ENCODE assay signal across 8 cellular contexts in genomic region chr1:120700807-120701559, GRCh38. TPM values are rescaled to one million over a fixed set of nuclear protein-coding genes. Genes with fewer than 3 reads are reported as not detected.
A peak's percentile ranks its signal among the peaks of the same experiment; 100 is the strongest.
DNase-seq lines count a peak whose midpoint lies in the region; ATAC-seq and TF ChIP-seq lines count a peak whose summit lies in the region.
"Not testable (repeated sequence)": the region's sequence is repeated elsewhere in the genome, so short reads cannot be mapped to it uniquely, and the experiment has no call there.

No MANE protein-coding gene starts in this region.

- ATAC-seq in omental fat pad (ENCODE audit: low FRiP score) = peak; percentile 75

- not testable (repeated sequence) for H3K27me3 Mint-ChIP-seq in activated T-cell treated with anti-CD3 and anti-CD28 coated beads, Interleukin-2, amount 50 U/mL, for 24 hours

- TF ChIP-seq EP300 in suprapubic skin (IDR thresholded peaks at IDR 0.05) = not testable (repeated sequence)

- 9% methylated on average over 20 of the region's 53 CpGs for WGBS in suprapubic skin

- H3K4me3 ChIP-seq in AG10803 (ENCODE audit: low read length) (peak overlapping the region; percentile 38; the same call in 1 of the 2 replicates), cardiac fibroblast (replicated peaks in 1 of 2; ENCODE audit: low read depth in 2 of 2, low read length in 2 of 2) (peak overlapping the region; percentile 23 to 33), foreskin fibroblast (ENCODE audit: low read depth in 1 of 2, low read length in 2 of 2) (peak overlapping the region; percentile 29 to 36), suprapubic skin (peak overlapping the region; percentile 37)
- H3K4me3 ChIP-seq in MG63 = not testable (repeated sequence)

- not testable (repeated sequence) for H3K9me3 Mint-ChIP-seq in activated T-cell treated with anti-CD3 and anti-CD28 coated beads, Interleukin-2, amount 50 U/mL, for 24 hours

- not testable (repeated sequence) for H3K9me3 ChIP-seq in MG63, suprapubic skin

- H3K36me3 Mint-ChIP-seq in activated T-cell treated with anti-CD3 and anti-CD28 coated beads, Interleukin-2, amount 50 U/mL, for 24 hours (ENCODE audit: low read depth) = not testable (repeated sequence)

- TF ChIP-seq POLR2A in suprapubic skin (IDR thresholded peaks at IDR 0.05) = not testable (repeated sequence)

- H3K27ac Mint-ChIP-seq in activated T-cell treated with anti-CD3 and anti-CD28 coated beads, Interleukin-2, amount 50 U/mL, for 24 hours = not testable (repeated sequence)

- not testable (repeated sequence) for H3K4me1 Mint-ChIP-seq in activated T-cell treated with anti-CD3 and anti-CD28 coated beads, Interleukin-2, amount 50 U/mL, for 24 hours (ENCODE audit: low read depth)

- not testable (repeated sequence) for H3K4me3 Mint-ChIP-seq in activated T-cell treated with anti-CD3 and anti-CD28 coated beads, Interleukin-2, amount 50 U/mL, for 24 hours

- not testable (repeated sequence) for H3K27me3 ChIP-seq in MG63, suprapubic skin

- TF ChIP-seq CTCF in AG10803 (conservative IDR thresholded peaks at IDR 0.05; ENCODE audit: low read length); cardiac fibroblast (IDR thresholded peaks at IDR 0.05; ENCODE audit: low read depth, low read length); foreskin fibroblast (IDR thresholded peaks at IDR 0.05; ENCODE audit: low read depth, low read length); omental fat pad (IDR thresholded peaks at IDR 0.05); suprapubic skin (IDR thresholded peaks at IDR 0.05): not testable (repeated sequence)

- H3K27ac ChIP-seq in suprapubic skin = not testable (repeated sequence)

- DNase-seq in AG10803 (ENCODE audit: low read depth); cardiac fibroblast (ENCODE audit: low read depth in 2 of 2); foreskin fibroblast; omental fat pad (ENCODE audit: low spot score); suprapubic skin (ENCODE audit: low spot score in 2 of 2): not testable (repeated sequence)
- DNase-seq in MG63 (peak; percentile 34), left kidney (ENCODE audit: low read depth, low spot score) (peak; percentile 0)
- peak; percentile 28 for DNase-seq in activated T-cell treated with anti-CD3 and anti-CD28 coated beads, Interleukin-2, amount 50 U/mL, for 24 hours

- H3K36me3 ChIP-seq in MG63, suprapubic skin: not testable (repeated sequence)

- not testable (repeated sequence) for H3K4me1 ChIP-seq in suprapubic skin

RNA-seq across cellular contexts. Expression of gene NBPF26, which starts 22.8 kb away (rescaled TPM):
- 11.4 and 15.2 TPM in 2 replicates for total RNA-seq in MG63 (2014; rRNA removed; shearing (Covaris generic); ENCODE audit: low replicate concordance)
- total RNA-seq in omental fat pad (10 to 100 TPM; 14.9 to 23.3 (median 16.1) TPM), suprapubic skin (10 to 100 TPM; 14.0 to 42.8 (median 27.4) TPM)
